17 cellular contexts compared by ENCODE assay signal in genomic region chr12:12501121-12501520, GRCh38.
DNase-seq lines count a peak whose midpoint lies in the region; ATAC-seq and TF ChIP-seq lines count a peak whose summit lies in the region.
"Had no signal": no experiment of that assay in that cellular context is flagged by ENCODE, and none has a peak within 500 bp of the region (broad histone marks: within the 10 kb centered on the region; RNA-seq: fewer than 3 reads in every experiment).

No MANE protein-coding gene starts in this region.

- no peaks in the 10 kb centered on the region for H3K9me3 Mint-ChIP-seq in T-helper 2 cell treated with Interferon-gamma antibody and Interleukin-4, amounts not matched to agents 5 μg/mL and 100 μg/mL, for 36 hours
- no peaks in the 10 kb centered on the region for H3K9me3 Mint-ChIP-seq in natural killer cell treated with Interleukin-12 subunit alpha and Interleukin-12 subunit beta and Interleukin-15 and Interleukin-18, amount 100 ng/mL, for 72 hours
- no peaks in the 10 kb centered on the region for H3K9me3 Mint-ChIP-seq in natural killer cell
- no peaks in the 10 kb centered on the region for H3K9me3 Mint-ChIP-seq in central memory CD8-positive, alpha-beta T cell

- intact Hi-C loops in natural killer cell (cut with micrococcal nuclease) = no loop called here

- H3K4me1 Mint-ChIP-seq in T-helper 2 cell treated with Interferon-gamma antibody and Interleukin-4, amounts not matched to agents 5 μg/mL and 100 μg/mL, for 36 hours (ENCODE audit: low read depth) = peaks cover 35% of the 10 kb centered on the region
- peaks cover 27% of the 10 kb centered on the region in 2 donors for H3K4me1 Mint-ChIP-seq in natural killer cell treated with Interleukin-12 subunit alpha and Interleukin-12 subunit beta and Interleukin-15 and Interleukin-18, amount 100 ng/mL, for 72 hours (ENCODE audit: low read depth in 2 of 2)
- peaks cover 9% of the 10 kb centered on the region in 2 donors for H3K4me1 Mint-ChIP-seq in natural killer cell
- peaks cover 15% of the 10 kb centered on the region for H3K4me1 Mint-ChIP-seq in central memory CD8-positive, alpha-beta T cell

- no peak for TF ChIP-seq CTCF in natural killer cell (IDR thresholded peaks at IDR 0.05)

- H3K4me3 Mint-ChIP-seq in T-helper 2 cell treated with Interferon-gamma antibody and Interleukin-4, amounts not matched to agents 5 μg/mL and 100 μg/mL, for 36 hours = no peak overlapping the region
- no peak overlapping the region for H3K4me3 Mint-ChIP-seq in natural killer cell treated with Interleukin-12 subunit alpha and Interleukin-12 subunit beta and Interleukin-15 and Interleukin-18, amount 100 ng/mL, for 72 hours
- H3K4me3 Mint-ChIP-seq in natural killer cell = no peak overlapping the region
- H3K4me3 Mint-ChIP-seq in central memory CD8-positive, alpha-beta T cell = no peak overlapping the region
- H3K4me3 Mint-ChIP-seq: B cell had no signal

- peak overlapping the region; percentile 24 for H3K27ac Mint-ChIP-seq in T-helper 2 cell treated with Interferon-gamma antibody and Interleukin-4, amounts not matched to agents 5 μg/mL and 100 μg/mL, for 36 hours
- H3K27ac Mint-ChIP-seq in natural killer cell treated with Interleukin-12 subunit alpha and Interleukin-12 subunit beta and Interleukin-15 and Interleukin-18, amount 100 ng/mL, for 72 hours = peak overlapping the region; percentile 10 to 52
- H3K27ac Mint-ChIP-seq in natural killer cell = peak overlapping the region in 1 of 2 donors; percentile 33
- H3K27ac Mint-ChIP-seq in central memory CD8-positive, alpha-beta T cell (ENCODE audit: low read depth) = peak overlapping the region; percentile 19
- H3K27ac Mint-ChIP-seq: B cell had no signal

- no peak for ATAC-seq in natural killer cell treated with Interleukin-12 subunit alpha and Interleukin-12 subunit beta and Interleukin-15 and Interleukin-18, amount 100 ng/mL, for 72 hours
- no peak for ATAC-seq in natural killer cell
- no peak for ATAC-seq in central memory CD8-positive, alpha-beta T cell (replicated peaks; ENCODE audit: extremely low read depth, poor library complexity, severe bottlenecking)
- ATAC-seq in GM21360 (IDR thresholded peaks at IDR 0.05; ENCODE audit: unreplicated experiment) = no peak
- ATAC-seq in GM18858 (IDR thresholded peaks at IDR 0.05; ENCODE audit: unreplicated experiment) = no peak
- ATAC-seq: HCT116, SK-N-SH treated with all-trans-retinoic acid at 6 μM for 48 hours had no signal

- DNase-seq in T-helper 2 cell treated with Interferon-gamma antibody and Interleukin-4, amounts not matched to agents 5 μg/mL and 100 μg/mL, for 36 hours (ENCODE audit: low spot score) = no peak
- DNase-seq in T-helper 2 cell = no peak
- DNase-seq in natural killer cell treated with Interleukin-12 subunit alpha and Interleukin-12 subunit beta and Interleukin-15 and Interleukin-18, amount 100 ng/mL, for 72 hours (ENCODE audit: low spot score) = no peak
- no peak for DNase-seq in natural killer cell
- DNase-seq in central memory CD8-positive, alpha-beta T cell (ENCODE audit: low spot score in 2 of 2) = no peak
- no peak for DNase-seq in Ammon's horn (ENCODE audit: low spot score)
- DNase-seq: anterior cingulate cortex; kidney; lower lobe of right lung; NCI-H1105; nucleus accumbens; stimulated activated CD4-positive, alpha-beta T cell treated with anti-CD3 and anti-CD28 coated beads, Interleukin-4, amount 100 ng/mL, for 4 hours had no signal

- no peaks in the 10 kb centered on the region for H3K27me3 Mint-ChIP-seq in T-helper 2 cell treated with Interferon-gamma antibody and Interleukin-4, amounts not matched to agents 5 μg/mL and 100 μg/mL, for 36 hours (ENCODE audit: low read depth)
- no peaks in the 10 kb centered on the region for H3K27me3 Mint-ChIP-seq in natural killer cell treated with Interleukin-12 subunit alpha and Interleukin-12 subunit beta and Interleukin-15 and Interleukin-18, amount 100 ng/mL, for 72 hours
- H3K27me3 Mint-ChIP-seq in natural killer cell (ENCODE audit: low read depth in 2 of 2) = no peaks in the 10 kb centered on the region
- H3K27me3 Mint-ChIP-seq in central memory CD8-positive, alpha-beta T cell = no peaks in the 10 kb centered on the region
- H3K27me3 Mint-ChIP-seq: B cell had no signal

- peaks cover 22% of the 10 kb centered on the region for H3K36me3 Mint-ChIP-seq in T-helper 2 cell treated with Interferon-gamma antibody and Interleukin-4, amounts not matched to agents 5 μg/mL and 100 μg/mL, for 36 hours (ENCODE audit: low read depth)
- no peaks in the 10 kb centered on the region for H3K36me3 Mint-ChIP-seq in natural killer cell treated with Interleukin-12 subunit alpha and Interleukin-12 subunit beta and Interleukin-15 and Interleukin-18, amount 100 ng/mL, for 72 hours
- no peaks in the 10 kb centered on the region for H3K36me3 Mint-ChIP-seq in natural killer cell
- peaks cover 7% of the 10 kb centered on the region for H3K36me3 Mint-ChIP-seq in central memory CD8-positive, alpha-beta T cell (ENCODE audit: insufficient read depth)
